ENCODE assay signal across 14 cellular contexts in the genomic region with DNA sequence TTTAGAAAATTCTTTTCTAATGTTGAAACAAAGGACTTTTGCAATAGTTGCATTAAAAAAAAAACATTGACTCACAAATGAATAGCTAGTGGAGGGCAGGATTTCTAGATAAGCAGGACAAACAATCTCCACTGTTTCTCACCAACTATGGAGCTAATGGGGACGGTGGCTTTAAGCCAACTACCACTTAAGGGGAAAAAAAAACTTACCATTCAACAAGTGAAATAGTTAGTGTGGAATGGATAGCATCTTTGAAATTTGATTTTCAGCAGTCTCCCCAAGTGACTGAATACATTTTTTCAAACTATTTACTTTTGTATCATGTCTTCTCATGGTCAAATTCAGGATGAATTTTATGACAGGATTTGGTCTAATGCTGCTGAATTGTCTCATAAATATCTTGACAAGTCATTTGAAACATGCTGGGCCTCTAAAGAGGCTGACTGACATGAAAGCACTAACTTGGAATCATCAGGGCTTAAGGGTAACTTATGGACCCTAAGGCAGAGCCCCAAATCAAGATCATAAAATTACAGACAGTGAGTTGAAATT.
DNase-seq lines count a peak whose midpoint lies in the region; ATAC-seq and TF ChIP-seq lines count a peak whose summit lies in the region.
"Had no signal": no experiment of that assay in that cellular context is flagged by ENCODE, and none has a peak within 500 bp of the region (broad histone marks: within the 10 kb centered on the region; RNA-seq: fewer than 3 reads in every experiment).

No MANE protein-coding gene starts in this region.

- H3K27ac Mint-ChIP-seq in mesothelial cell of epicardium: peak overlapping the region; percentile 81
- H3K27ac Mint-ChIP-seq: brain, nephron had no signal

- H3K4me1 ChIP-seq in ascending aorta: no peaks in the 10 kb centered on the region

- TF ChIP-seq CTCF in astrocyte of the cerebellum (IDR thresholded peaks at IDR 0.05; ENCODE audit: low read depth, low read length, missing control alignments): no peak
- TF ChIP-seq CTCF in mesothelial cell of epicardium (IDR thresholded peaks at IDR 0.05; ENCODE audit: unreplicated experiment): no peak
- no peak for TF ChIP-seq CTCF in ascending aorta (IDR thresholded peaks at IDR 0.05)

- no peak overlapping the region for H3K27ac ChIP-seq in ascending aorta

- H3K9me3 Mint-ChIP-seq in mesothelial cell of epicardium: no peaks in the 10 kb centered on the region
- H3K9me3 Mint-ChIP-seq: brain, nephron had no signal

- no peak overlapping the region for H3K4me3 ChIP-seq in astrocyte of the cerebellum (ENCODE audit: low read depth, low read length)
- no peak overlapping the region for H3K4me3 ChIP-seq in ascending aorta

- H3K4me1 Mint-ChIP-seq in mesothelial cell of epicardium: peaks cover 5% of the 10 kb centered on the region
- H3K4me1 Mint-ChIP-seq: nephron had no signal

- no peaks in the 10 kb centered on the region for H3K36me3 Mint-ChIP-seq in mesothelial cell of epicardium
- H3K36me3 Mint-ChIP-seq: brain had no signal

- no peaks in the 10 kb centered on the region for H3K9me3 ChIP-seq in ascending aorta

- intact Hi-C loops in ascending aorta (cut with DNase I): no loop called here

- no peaks in the 10 kb centered on the region for H3K27me3 ChIP-seq in ascending aorta

- ATAC-seq in HG03457 (IDR thresholded peaks at IDR 0.05; ENCODE audit: unreplicated experiment): no peak

- H3K36me3 ChIP-seq in ascending aorta: no peaks in the 10 kb centered on the region

- no peaks in the 10 kb centered on the region for H3K27me3 Mint-ChIP-seq in mesothelial cell of epicardium (ENCODE audit: low read depth)
- H3K27me3 Mint-ChIP-seq: brain had no signal

- in situ Hi-C loops in astrocyte of the cerebellum (cut with HindIII; ENCODE audit: low sequenced_read_pairs): no loop called here

- peak; percentile 91 for DNase-seq in Daoy (ENCODE audit: low read depth)
- peak; percentile 81 for DNase-seq in NCI-H146 treated with DMSO at 0.1 percent for 48 hours (lab: John Stamatoyannopoulos, UW; ENCODE audit: unreplicated experiment)
- DNase-seq in astrocyte of the cerebellum (ENCODE audit: low read depth): peak; percentile 11
- no peak for DNase-seq in mesothelial cell of epicardium (ENCODE audit: low spot score in 2 of 2, unreplicated experiment in 2 of 2)
- DNase-seq in ascending aorta (ENCODE audit: low spot score in 2 of 2): no peak
- no peak for DNase-seq in activated CD4-positive, alpha-beta T cell treated with anti-CD3 and anti-CD28 coated beads for 48 hours
- no peak for DNase-seq in activated effector memory CD4-positive, alpha-beta T cell treated with anti-CD3 and anti-CD28 coated beads, Interleukin-2, amount 50 U/mL, for 16 hours
- DNase-seq: activated CD8-positive, alpha-beta memory T cell treated with anti-CD3 and anti-CD28 coated beads, Interleukin-2, amount 50 U/mL, for 4 hours; islet precursor cell; NCI-H1930; RPMI8226 had no signal

- H3K4me3 Mint-ChIP-seq in mesothelial cell of epicardium: no peak overlapping the region
- H3K4me3 Mint-ChIP-seq: brain, nephron had no signal

Comparison
In these comparisons a context has a peak if more than half of its experiments do, and no peak if none do; other contexts are left out.
1. DNase-seq: peak in Daoy (single experiment), NCI-H146 treated with DMSO at 0.1 percent for 48 hours (single experiment) and astrocyte of the cerebellum (single experiment); none in mesothelial cell of epicardium (0 of 2), ascending aorta (0 of 2), activated CD4-positive, alpha-beta T cell treated with anti-CD3 and anti-CD28 coated beads for 48 hours (single experiment) and activated effector memory CD4-positive, alpha-beta T cell treated with anti-CD3 and anti-CD28 coated beads, Interleukin-2, amount 50 U/mL, for 16 hours (single experiment).